20 cellular contexts compared by ENCODE assay signal in genomic region chr10:86553213-86553612, GRCh38.
"Had no signal": no experiment of that assay in that cellular context is flagged by ENCODE, and none has a peak within 500 bp of the region (broad histone marks: within the 10 kb centered on the region; RNA-seq: fewer than 3 reads in every experiment).

No MANE protein-coding gene starts in this region.

- H3K9me3 ChIP-seq: colonic mucosa, esophagus squamous epithelium, neutrophil, suprapubic skin, thyroid gland had no signal

- H3K36me3 Mint-ChIP-seq: type B pancreatic cell had no signal

- H3K27me3 ChIP-seq: colonic mucosa, esophagus squamous epithelium, gastroesophageal sphincter, neutrophil, suprapubic skin, thyroid gland had no signal

- H3K36me3 ChIP-seq: colonic mucosa, esophagus squamous epithelium, gastroesophageal sphincter, left ventricle myocardium inferior, neutrophil, suprapubic skin, thyroid gland had no signal

- H3K27ac Mint-ChIP-seq: nephron, type B pancreatic cell had no signal

- H3K4me3 Mint-ChIP-seq: nephron, type B pancreatic cell had no signal

- H3K4me1 ChIP-seq: colonic mucosa, gastroesophageal sphincter, left ventricle myocardium inferior had no signal

- H3K4me1 Mint-ChIP-seq: nephron had no signal

- ATAC-seq: gastroesophageal sphincter, left cardiac atrium, sciatic nerve had no signal

- H3K27ac ChIP-seq: colonic mucosa, esophagus squamous epithelium, gastroesophageal sphincter, left ventricle myocardium inferior, neutrophil, suprapubic skin, thyroid gland had no signal

- H3K4me3 ChIP-seq: colonic mucosa, esophagus squamous epithelium, gastroesophageal sphincter, left ventricle myocardium inferior, lung, suprapubic skin, thyroid gland had no signal

- H3K9me3 Mint-ChIP-seq: nephron had no signal

- DNase-seq: colonic mucosa; dermis blood vessel endothelial cell; esophagus squamous epithelium; foreskin fibroblast; kidney; left cardiac atrium; left ventricle myocardium inferior; mesenchymal stem cell; midbrain; stimulated activated CD4-positive, alpha-beta T cell treated with anti-CD3 and anti-CD28 coated beads, Interleukin-2, amount 100 ng/mL, for 24 hours; stimulated activated CD4-positive, alpha-beta T cell treated with anti-CD3 and anti-CD28 coated beads, Interleukin-4, amount 100 ng/mL, for 4 hours; stimulated activated naive CD4-positive, alpha-beta T cell; thyroid gland had no signal
